Comparison of ENCODE assay signal across 8 cellular contexts in genomic region chr16:14911954-14912353, GRCh38. TPM values are rescaled to one million over a fixed set of nuclear protein-coding genes. Genes with fewer than 3 reads are reported as not detected.
DNase-seq lines count a peak whose midpoint lies in the region; ATAC-seq and TF ChIP-seq lines count a peak whose summit lies in the region.
"Not testable (repeated sequence)": the region's sequence is repeated elsewhere in the genome, so short reads cannot be mapped to it uniquely, and the experiment has no call there.

No MANE protein-coding gene starts in this region.

- intact Hi-C loops in right cardiac atrium (cut with DNase I), result not testable (repeated sequence)

- not testable (repeated sequence) for TF ChIP-seq CTCF in WI38 (IDR thresholded peaks at IDR 0.05; ENCODE audit: low read depth, low read length); osteocyte (IDR thresholded peaks at IDR 0.05)

- not testable (repeated sequence) for H3K4me1 Mint-ChIP-seq in central memory CD8-positive, alpha-beta T cell; osteocyte (ENCODE audit: unreplicated experiment)

- H3K9ac ChIP-seq in HUES6 (ENCODE audit: low read length), result not testable (repeated sequence)

- not testable (repeated sequence) for H3K27ac Mint-ChIP-seq in central memory CD8-positive, alpha-beta T cell (ENCODE audit: low read depth)
- H3K27ac Mint-ChIP-seq in osteocyte (ENCODE audit: unreplicated experiment), result peak overlapping the region; percentile 63

- H3K36me3 ChIP-seq in ACC112 (ENCODE audit: insufficient read depth, low read length); HUES6 (ENCODE audit: control insufficient read depth, insufficient read depth, low read length): not testable (repeated sequence)

- H3K4me3 ChIP-seq in ACC112 (ENCODE audit: low read depth, low read length) (peak overlapping the region; percentile 59), HUES6 (ENCODE audit: low read depth, low read length) (peak overlapping the region; percentile 50), WI38 (ENCODE audit: low read depth, low read length) (peak overlapping the region; percentile 46)
- not testable (repeated sequence) for H3K4me3 ChIP-seq in right cardiac atrium (ENCODE audit: low read length)

- under 1% methylated on average over 20 of the region's 33 CpGs for WGBS in right cardiac atrium

- H3K4me1 ChIP-seq in ACC112 (ENCODE audit: control insufficient read depth, insufficient read depth, low read length, unreplicated experiment); HUES6 (ENCODE audit: control insufficient read depth, insufficient read depth, low read length); right cardiac atrium (ENCODE audit: control insufficient read depth, insufficient read depth, low read length): not testable (repeated sequence)

- not testable (repeated sequence) for H3K27me3 ChIP-seq in ACC112 (ENCODE audit: insufficient read depth, low read length); HUES6 (ENCODE audit: control insufficient read depth, insufficient read depth, low read length); right cardiac atrium (ENCODE audit: control insufficient read depth, insufficient read depth)

- not testable (repeated sequence) for ATAC-seq in central memory CD8-positive, alpha-beta T cell (replicated peaks; ENCODE audit: extremely low read depth, poor library complexity, severe bottlenecking); right cardiac atrium

- not testable (repeated sequence) for H2AFZ ChIP-seq in ACC112 (ENCODE audit: low read length, unreplicated experiment)

- not testable (repeated sequence) for H3K9me3 Mint-ChIP-seq in central memory CD8-positive, alpha-beta T cell; osteocyte (ENCODE audit: unreplicated experiment)

- H3K27me3 Mint-ChIP-seq in central memory CD8-positive, alpha-beta T cell; osteocyte (ENCODE audit: unreplicated experiment): not testable (repeated sequence)

- H3K9me3 ChIP-seq in HUES6 (ENCODE audit: control insufficient read depth, insufficient read depth, low read depth, low read length); right cardiac atrium (ENCODE audit: control insufficient read depth, low read length): not testable (repeated sequence)

- not testable (repeated sequence) for H3K79me2 ChIP-seq in ACC112 (ENCODE audit: control insufficient read depth, insufficient read depth, low read length, unreplicated experiment)

- H3K36me3 Mint-ChIP-seq in central memory CD8-positive, alpha-beta T cell (ENCODE audit: insufficient read depth); osteocyte (ENCODE audit: unreplicated experiment): not testable (repeated sequence)

- DNase-seq in activated T-helper 1 cell treated with anti-CD3 and anti-CD28 coated beads, Interleukin-2, amount 50 U/mL, for 16 hours (ENCODE audit: low read depth in 1 of 2, low spot score in 1 of 2), result peak; percentile 20 to 42
- DNase-seq in central memory CD8-positive, alpha-beta T cell (ENCODE audit: low spot score in 2 of 2), result peak; percentile 37 to 46
- peak; percentile 83 to 94 (median 94) for DNase-seq in right cardiac atrium
- peak; percentile 92 for DNase-seq in osteocyte (ENCODE audit: extremely low spot score, unreplicated experiment)
- peak; percentile 5 for DNase-seq in stimulated activated CD8-positive, alpha-beta memory T cell treated with anti-CD3 and anti-CD28 coated beads, Interleukin-12 subunit alpha, Interleukin-12 subunit beta, amount 100 ng/mL, for 24 hours (ENCODE audit: extremely low read depth)

- H3K27ac ChIP-seq in ACC112 (ENCODE audit: low read depth, low read length); HUES6 (ENCODE audit: low read depth, low read length); right cardiac atrium (ENCODE audit: low read length): not testable (repeated sequence)

- peak overlapping the region; percentile 71 for H3K4me3 Mint-ChIP-seq in central memory CD8-positive, alpha-beta T cell
- peak overlapping the region; percentile 80 for H3K4me3 Mint-ChIP-seq in osteocyte (ENCODE audit: unreplicated experiment)

RNA-seq across cellular contexts. Expression of gene NPIPA1, which starts 25.3 kb away (rescaled TPM):
- total RNA-seq in right cardiac atrium (10 to 100 TPM; 40.7 to 76.6 (median 57.9) TPM), osteocyte (148 and 176 TPM in 2 replicates)
- 61.6 TPM for polyA plus RNA-seq in right cardiac atrium

Comparison
In these comparisons a context has a peak if more than half of its experiments do, and no peak if none do; other contexts are left out.
1. DNase-seq: peak in every context shown above with its lines; median percentile 94 in right cardiac atrium; 92 in osteocyte; 42 in central memory CD8-positive, alpha-beta T cell; 31 in activated T-helper 1 cell treated with anti-CD3 and anti-CD28 coated beads, Interleukin-2, amount 50 U/mL, for 16 hours; 5 in stimulated activated CD8-positive, alpha-beta memory T cell treated with anti-CD3 and anti-CD28 coated beads, Interleukin-12 subunit alpha, Interleukin-12 subunit beta, amount 100 ng/mL, for 24 hours.